ENCODE assay signal across 13 cellular contexts in genomic region chrX:47579537-47579936, GRCh38.
DNase-seq lines count a peak whose midpoint lies in the region; ATAC-seq and TF ChIP-seq lines count a peak whose summit lies in the region.
"Had no signal": no experiment of that assay in that cellular context is flagged by ENCODE, and none has a peak within 500 bp of the region (broad histone marks: within the 10 kb centered on the region; RNA-seq: fewer than 3 reads in every experiment).

No MANE protein-coding gene starts in this region.

- no peak for ATAC-seq in HG03175 (IDR thresholded peaks at IDR 0.05; ENCODE audit: unreplicated experiment)
- ATAC-seq in GM19467 (IDR thresholded peaks at IDR 0.05; ENCODE audit: unreplicated experiment), result no peak

- no peak overlapping the region for H2AFZ ChIP-seq in ACC112 (ENCODE audit: low read length, unreplicated experiment)

- POLR2A ChIA-PET in GM10248 (lab: Yijun Ruan, JAX), result no interaction called here

- no peaks in the 10 kb centered on the region for H3K27me3 ChIP-seq in ACC112 (ENCODE audit: insufficient read depth, low read length)
- H3K27me3 ChIP-seq: cardiac muscle cell had no signal

- peak overlapping the region; percentile 83 for H3K27ac ChIP-seq in ACC112 (ENCODE audit: low read depth, low read length)
- H3K27ac ChIP-seq: cardiac muscle cell had no signal

- peak overlapping the region; percentile 9 for H3K27ac Mint-ChIP-seq in T-helper 1 cell treated with Interleukin-12 subunit alpha and Interleukin-12 subunit beta and Interleukin-4 antibody, amounts not matched to agents 30 μg/mL and 1 μg/mL, for 36 hours

- peak overlapping the region; percentile 56 for H3K4me3 Mint-ChIP-seq in T-helper 1 cell treated with Interleukin-12 subunit alpha and Interleukin-12 subunit beta and Interleukin-4 antibody, amounts not matched to agents 30 μg/mL and 1 μg/mL, for 36 hours

- H3K36me3 ChIP-seq in ACC112 (ENCODE audit: insufficient read depth, low read length), result no peaks in the 10 kb centered on the region
- H3K36me3 ChIP-seq: cardiac muscle cell had no signal

- no peaks in the 10 kb centered on the region for H3K27me3 Mint-ChIP-seq in T-helper 1 cell treated with Interleukin-12 subunit alpha and Interleukin-12 subunit beta and Interleukin-4 antibody, amounts not matched to agents 30 μg/mL and 1 μg/mL, for 36 hours (ENCODE audit: low read depth)

- no peak overlapping the region for H3K4me3 ChIP-seq in ACC112 (ENCODE audit: low read depth, low read length)
- no peak overlapping the region for H3K4me3 ChIP-seq in fibroblast of pulmonary artery (replicated peaks; ENCODE audit: low read depth, low read length)
- H3K4me3 ChIP-seq: cardiac muscle cell had no signal

- CTCF ChIA-PET in GM10248 (lab: Yijun Ruan, JAX), result no interaction called here

- peaks cover 29% of the 10 kb centered on the region for H3K4me1 Mint-ChIP-seq in T-helper 1 cell treated with Interleukin-12 subunit alpha and Interleukin-12 subunit beta and Interleukin-4 antibody, amounts not matched to agents 30 μg/mL and 1 μg/mL, for 36 hours (ENCODE audit: low read depth)

- peaks cover 29% of the 10 kb centered on the region for H3K4me1 ChIP-seq in ACC112 (ENCODE audit: control insufficient read depth, insufficient read depth, low read length, unreplicated experiment)

- H3K36me3 Mint-ChIP-seq in T-helper 1 cell treated with Interleukin-12 subunit alpha and Interleukin-12 subunit beta and Interleukin-4 antibody, amounts not matched to agents 30 μg/mL and 1 μg/mL, for 36 hours (ENCODE audit: low read depth), result peaks cover 5% of the 10 kb centered on the region

- peaks cover 20% of the 10 kb centered on the region for H3K79me2 ChIP-seq in ACC112 (ENCODE audit: control insufficient read depth, insufficient read depth, low read length, unreplicated experiment)

- DNase-seq in GM10248 (ENCODE audit: extremely low spot score) (peak; percentile 53), fibroblast of pulmonary artery (ENCODE audit: low read depth) (peak; percentile 83), SHP77 (lab: John Stamatoyannopoulos, UW) (no peak), NCI-H2081 treated with DMSO at 0.1 percent for 48 hours (lab: John Stamatoyannopoulos, UW) (no peak)
- DNase-seq: DMS79, NCI-H187 treated with DMSO at 0.1 percent for 48 hours, nucleus accumbens, T-helper 9 cell had no signal

- no peaks in the 10 kb centered on the region for H3K9me3 Mint-ChIP-seq in T-helper 1 cell treated with Interleukin-12 subunit alpha and Interleukin-12 subunit beta and Interleukin-4 antibody, amounts not matched to agents 30 μg/mL and 1 μg/mL, for 36 hours

- no peak for TF ChIP-seq CTCF in GM10248 (IDR thresholded peaks at IDR 0.05; ENCODE audit: control extremely low read depth, extremely low read depth, low read depth, missing control alignments)
- no peak for TF ChIP-seq CTCF in fibroblast of pulmonary artery (IDR thresholded peaks at IDR 0.05; ENCODE audit: low read length, missing control alignments)

Comparison
In these comparisons a context has a peak if more than half of its experiments do, and no peak if none do; other contexts are left out.
1. DNase-seq: peak in GM10248 (single experiment) and fibroblast of pulmonary artery (single experiment); none in SHP77 (0 of 2) and NCI-H2081 treated with DMSO at 0.1 percent for 48 hours (single experiment).